ENCODE assay signal across 14 cellular contexts in genomic region chr12:104248444-104248843, GRCh38. TPM values are rescaled to one million over a fixed set of nuclear protein-coding genes. Genes with fewer than 3 reads are reported as not detected.
DNase-seq lines count a peak whose midpoint lies in the region; ATAC-seq, FAIRE-seq and TF ChIP-seq lines count a peak whose summit lies in the region.
"Had no signal": no experiment of that assay in that cellular context is flagged by ENCODE, and none has a peak within 500 bp of the region (broad histone marks: within the 10 kb centered on the region; RNA-seq: fewer than 3 reads in every experiment).

No MANE protein-coding gene starts in this region.

- H3K4me1 Mint-ChIP-seq in osteocyte (ENCODE audit: unreplicated experiment), result no peaks in the 10 kb centered on the region

- no peaks in the 10 kb centered on the region for H3K9me3 Mint-ChIP-seq in osteocyte (ENCODE audit: unreplicated experiment)
- H3K9me3 Mint-ChIP-seq: CD4-positive, alpha-beta memory T cell had no signal

- no peak overlapping the region for H3K4me2 ChIP-seq in K562 (ENCODE audit: insufficient read depth, low read length)
- no peak overlapping the region for H3K4me2 ChIP-seq in GM23248 (ENCODE audit: unreplicated experiment)

- H3K27ac Mint-ChIP-seq in osteocyte (ENCODE audit: unreplicated experiment), result no peak overlapping the region
- H3K27ac Mint-ChIP-seq: IgD-negative memory B cell had no signal

- no peaks in the 10 kb centered on the region for H3K9me1 ChIP-seq in K562 (ENCODE audit: control insufficient read depth, insufficient read depth, low read length)

- no peak for TF ChIP-seq EP300 in K562 (IDR thresholded peaks at IDR 0.05; ENCODE audit: low read length)

- H4K20me1 ChIP-seq in K562 (replicated peaks; ENCODE audit: control insufficient read depth, insufficient read depth, low read length) (no peaks in the 10 kb centered on the region), GM23248 (ENCODE audit: insufficient read depth) (no peaks in the 10 kb centered on the region)

- CTCF ChIA-PET in K562 (lab: Yijun Ruan, JAX; ENCODE audit: low intra/inter-chr PET ratio), result no interaction called here

- H3K9me3 ChIP-seq in K562 (replicated peaks; ENCODE audit: control insufficient read depth, insufficient read depth, low read depth, low read length), result 0 out of 2 replicates have a peak, but pooled peaks cover 2% of the 10 kb centered on the region
- no peaks in the 10 kb centered on the region for H3K9me3 ChIP-seq in GM23248 (ENCODE audit: low read depth)
- H3K9me3 ChIP-seq: BE2C, HAP-1 had no signal

- TF ChIP-seq RAD21 in K562 (CRISPR knock-in tag; conservative IDR thresholded peaks at IDR 0.05 in 1 of 2, IDR thresholded peaks at IDR 0.05 in 1 of 2), result no peak

- H3K27me3 ChIP-seq in H7 (ENCODE audit: control insufficient read depth, insufficient read depth, low read length) (no peaks in the 10 kb centered on the region), K562 (ENCODE audit: control insufficient read depth in 2 of 2, insufficient read depth in 2 of 2, low read length in 2 of 2) (no peaks in the 10 kb centered on the region), GM23248 (replicated peaks; ENCODE audit: insufficient read depth) (no peaks in the 10 kb centered on the region)
- H3K27me3 ChIP-seq: BE2C had no signal

- H3K27me3 Mint-ChIP-seq in osteocyte (ENCODE audit: unreplicated experiment), result no peaks in the 10 kb centered on the region

- POLR2A ChIA-PET in K562 (lab: Yijun Ruan, JAX), result no interaction called here

- ATAC-seq in K562 (no peak), GM21423 (IDR thresholded peaks at IDR 0.05; ENCODE audit: unreplicated experiment) (no peak)

- H3K36me3 ChIP-seq in H7 (replicated peaks; ENCODE audit: control insufficient read depth, insufficient read depth, low read length) (no peaks in the 10 kb centered on the region), K562 (ENCODE audit: control insufficient read depth, insufficient read depth, low read length) (no peaks in the 10 kb centered on the region), GM23248 (ENCODE audit: low read depth) (no peaks in the 10 kb centered on the region)
- H3K36me3 ChIP-seq: BE2C, HAP-1 had no signal

- intact Hi-C loops in K562 (cut with micrococcal nuclease), result no loop called here

- no peak overlapping the region for H3K27ac ChIP-seq in K562 (ENCODE audit: extremely low read depth, low read depth, low read length)
- H3K27ac ChIP-seq in GM23248, result no peak overlapping the region
- H3K27ac ChIP-seq: C4-2B had no signal

- 0 out of 2 replicates have a peak, but pooled peaks cover 4% of the 10 kb centered on the region for H3F3A ChIP-seq in GM23248 (ENCODE audit: insufficient read depth)

- no peak overlapping the region for H3K4me3 Mint-ChIP-seq in osteocyte (ENCODE audit: unreplicated experiment)
- H3K4me3 Mint-ChIP-seq: CD4-positive, alpha-beta memory T cell; IgD-negative memory B cell had no signal

- H3K4me3 ChIP-seq in H7 (ENCODE audit: insufficient read depth, low read depth, low read length) (no peak overlapping the region), K562 (no peak overlapping the region), GM23248 (no peak overlapping the region)
- H3K4me3 ChIP-seq: HAP-1 had no signal

- H2AFZ ChIP-seq in K562 (ENCODE audit: low read depth, low read length) (peak overlapping the region; percentile 77; the same call in 1 of the 2 replicates), GM23248 (no peak overlapping the region)

- H3K9me2 ChIP-seq in GM23248 (ENCODE audit: insufficient read depth), result no peaks in the 10 kb centered on the region

- FAIRE-seq in K562 (lab: Jason Lieb, UNC), result no peak
- FAIRE-seq: A204.1 had no signal

- no peak for TF ChIP-seq POLR2A in K562 (conservative IDR thresholded peaks at IDR 0.05)

- no TSS peak for BruUV-seq in K562 (replicated peaks; lab: Mats Ljungman, UMichigan)

- H3K79me2 ChIP-seq in K562 (ENCODE audit: control insufficient read depth, insufficient read depth, low read length) (no peaks in the 10 kb centered on the region), GM23248 (ENCODE audit: insufficient read depth) (no peaks in the 10 kb centered on the region)

- H3K36me3 Mint-ChIP-seq in osteocyte (ENCODE audit: unreplicated experiment), result no peaks in the 10 kb centered on the region
- H3K36me3 Mint-ChIP-seq: CD4-positive, alpha-beta memory T cell; IgD-negative memory B cell had no signal

- DNase-seq in H7, result peak; percentile 77
- DNase-seq in K562 (ENCODE audit: extremely low read depth in 1 of 4, low spot score in 3 of 4), result no peak
- DNase-seq in iPS DF 19.7 (ENCODE audit: low read depth, low spot score), result peak; percentile 77
- DNase-seq in osteocyte (ENCODE audit: extremely low spot score, unreplicated experiment), result peak; percentile 42
- DNase-seq in NCI-H1417 (lab: John Stamatoyannopoulos, UW), result no peak
- no peak for DNase-seq in GM23248
- DNase-seq: BE2C; CD4-positive, alpha-beta memory T cell; DMS79 treated with DMSO at 0.1 percent for 48 hours had no signal

- WGBS in K562 (ENCODE audit: insufficient coverage, low coverage, missing lambda C conversion rate), result 89% methylated on average over 8 of the region's 8 CpGs
- whole genome bisulfite sequencing in GM23248 (ENCODE audit: low coverage in 1 of 2, low lambda C conversion rate in 2 of 2, missing lambda C conversion rate in 2 of 2), 2 experiments, result 94 to 95% methylated on average over 8 of the region's 8 CpGs

- H3K9ac ChIP-seq in K562 (ENCODE audit: insufficient read depth in 1 of 2, low read depth in 2 of 2, low read length in 2 of 2), result no peak overlapping the region
- H3K9ac ChIP-seq in GM23248, result no peak overlapping the region

- in situ Hi-C loops in K562 (cut with MboI), result no loop called here
- in situ Hi-C loops in GM23248 (cut with MboI), result no loop called here

- TF ChIP-seq CTCF in K562 (IDR thresholded peaks at IDR 0.05 in 2 of 3, conservative IDR thresholded peaks at IDR 0.05 in 1 of 3; ENCODE audit: insufficient read depth in 2 of 3, low read depth in 1 of 3, low read length in 3 of 3) (no peak), osteocyte (IDR thresholded peaks at IDR 0.05) (no peak)

- H3K4me1 ChIP-seq in K562 (replicated peaks in 1 of 2; ENCODE audit: control insufficient read depth in 2 of 2, insufficient read depth in 2 of 2, low read length in 2 of 2), result peaks cover 4 to 6% of the 10 kb centered on the region in 2 experiments; a peak in 3 of 5 replicates
- no peaks in the 10 kb centered on the region for H3K4me1 ChIP-seq in GM23248 (ENCODE audit: insufficient read depth)
- H3K4me1 ChIP-seq: HAP-1 had no signal

TF ChIP-seq in K562, 482 proteins besides CTCF, POLR2A, EP300 and RAD21 (continues in another document):
- no peak for TF ChIP-seq PTRF (tag; IDR thresholded peaks at IDR 0.05)
- TF ChIP-seq COPS2 (conservative IDR thresholded peaks at IDR 0.05), result no peak
- no peak for TF ChIP-seq MAX (CRISPR knock-in tag; IDR thresholded peaks at IDR 0.05)

RNA-seq across cellular contexts. Expression of gene TXNRD1, which starts 32.9 kb away (rescaled TPM):
- total RNA-seq in H7 (2014; rRNA removed; shearing (Covaris generic)), result 169 and 180 TPM in 2 replicates
- total RNA-seq in K562 (2011; cell fraction: chromatin; rRNA removed; ENCODE audit: low replicate concordance), result 177 and 209 TPM in 2 replicates
- 116 and 137 TPM in 2 replicates for total RNA-seq in K562 (2011; cell fraction: nucleolus; rRNA removed)
- total RNA-seq in K562 (2011; cell fraction: nucleoplasm; rRNA removed), result 187 and 210 TPM in 2 replicates
- total RNA-seq in K562 (2014; rRNA removed) (126 TPM in 2 replicates), K562 (2014; rRNA removed; fragmentation: Illumina TruSeq; extraction: Trizol) (168 and 187 TPM in 2 replicates), K562 (2015; rRNA removed; fragmentation: Illumina TruSeq; extraction: Trizol) (135 and 146 TPM in 2 replicates), K562 (2021) (152 and 169 TPM in 2 replicates), osteocyte (88.6 and 100 TPM in 2 replicates)
- polyA plus RNA-seq in K562 (2011; rRNA removed) (160 and 186 TPM in 2 replicates), K562 (2014; fragmentation: Illumina TruSeq; extraction: Trizol) (132 and 136 TPM in 2 replicates), K562 (2014; fragmentation: Nextera tagmentation; extraction: Ambion mirVana) (100 to 1,000 TPM; 114 to 189 TPM), K562 (2014; rRNA removed) (107 and 108 TPM in 2 replicates), GM23248 (2016; fragmentation: Nextera tagmentation; extraction: Ambion mirVana) (255 and 258 TPM in 2 replicates)
- polyA plus RNA-seq in K562 (2011; cell fraction: cytosol; rRNA removed), result 121 and 153 TPM in 2 replicates
- 69.7 and 82.5 TPM in 2 replicates for polyA plus RNA-seq in K562 (2011; cell fraction: nucleus; rRNA removed)
- 74.3 and 119 TPM in 2 replicates for polyA plus RNA-seq in K562 (2012)
- polyA minus RNA-seq in K562 (2011; rRNA and poly(A)+ RNA removed), result 298 and 304 TPM in 2 replicates
- polyA minus RNA-seq in K562 (2011; cell fraction: cytosol; rRNA and poly(A)+ RNA removed), result 50.1 and 73.6 TPM in 2 replicates
- polyA minus RNA-seq in K562 (2011; cell fraction: nucleus; rRNA and poly(A)+ RNA removed), result 54.1 and 73.4 TPM in 2 replicates
- 464 and 477 TPM in 2 replicates for total RNA-seq in GM23248 (2014; rRNA removed; shearing (Covaris generic))

RNA-seq across cellular contexts. Expression of gene EID3, which starts 55.1 kb away (rescaled TPM):
- total RNA-seq in H7 (2014; rRNA removed; shearing (Covaris generic)), result 1.3 and 3.1 TPM in 2 replicates
- 20.4 and 74.5 TPM in 2 replicates for total RNA-seq in K562 (2011; cell fraction: chromatin; rRNA removed; ENCODE audit: low replicate concordance)
- 12.2 and 18.6 TPM in 2 replicates for total RNA-seq in K562 (2011; cell fraction: nucleolus; rRNA removed)
- 20.0 and 24.5 TPM in 2 replicates for total RNA-seq in K562 (2011; cell fraction: nucleoplasm; rRNA removed)
- total RNA-seq in K562 (2014; rRNA removed), result 1.2 TPM in 2 replicates
- 3.2 and 3.4 TPM in 2 replicates for total RNA-seq in K562 (2014; rRNA removed; fragmentation: Illumina TruSeq; extraction: Trizol)
- total RNA-seq in K562 (2015; rRNA removed; fragmentation: Illumina TruSeq; extraction: Trizol), result 3.5 TPM in 2 replicates
- total RNA-seq in K562 (2021), result 1.1 and 1.9 TPM in 2 replicates
- polyA plus RNA-seq in K562 (2011; rRNA removed), result 0.41 and 0.42 TPM in 2 replicates
- 0.06 and 0.16 TPM in 2 replicates for polyA plus RNA-seq in K562 (2011; cell fraction: cytosol; rRNA removed)
- polyA plus RNA-seq in K562 (2011; cell fraction: nucleus; rRNA removed), result 1.7 and 1.9 TPM in 2 replicates
- 0.24 and 0.34 TPM in 2 replicates for polyA plus RNA-seq in K562 (2012)
- 0.10 and 0.24 TPM in 2 replicates for polyA plus RNA-seq in K562 (2014; fragmentation: Illumina TruSeq; extraction: Trizol)
- under 1 TPM; 0.07 to 0.21 TPM for polyA plus RNA-seq in K562 (2014; fragmentation: Nextera tagmentation; extraction: Ambion mirVana)
- 0.41 and 0.78 TPM in 2 replicates for polyA plus RNA-seq in K562 (2014; rRNA removed)
- 7.7 and 9.4 TPM in 2 replicates for polyA minus RNA-seq in K562 (2011; rRNA and poly(A)+ RNA removed)
- not detected in 2 replicates for polyA minus RNA-seq in K562 (2011; cell fraction: cytosol; rRNA and poly(A)+ RNA removed)
- polyA minus RNA-seq in K562 (2011; cell fraction: nucleus; rRNA and poly(A)+ RNA removed), result 6.6 and 9.7 TPM in 2 replicates
- total RNA-seq in osteocyte, result 2.8 and 3.7 TPM in 2 replicates
- total RNA-seq in GM23248 (2014; rRNA removed; shearing (Covaris generic)), result 6.9 and 9.0 TPM in 2 replicates
- 5.3 and 5.7 TPM in 2 replicates for polyA plus RNA-seq in GM23248 (2016; fragmentation: Nextera tagmentation; extraction: Ambion mirVana)

Comparison
In these comparisons a context has a peak if more than half of its experiments do, and no peak if none do; other contexts are left out.
1. DNase-seq: peak in H7 (single experiment), iPS DF 19.7 (single experiment) and osteocyte (single experiment); none in K562 (0 of 4), NCI-H1417 (0 of 3) and GM23248 (single experiment).